Comparison of ENCODE assay signal across 20 cellular contexts in genomic region chr12:16524378-16524777, GRCh38.
DNase-seq lines count a peak whose midpoint lies in the region; ATAC-seq and TF ChIP-seq lines count a peak whose summit lies in the region.
"Had no signal": no experiment of that assay in that cellular context is flagged by ENCODE, and none has a peak within 500 bp of the region (broad histone marks: within the 10 kb centered on the region; RNA-seq: fewer than 3 reads in every experiment).

No MANE protein-coding gene starts in this region.

- CTCF ChIA-PET in CD8-positive, alpha-beta memory T cell (lab: Charles Lee): no interaction called here

- H3K27ac ChIP-seq in SK-N-MC: peak overlapping the region; percentile 69
- no peak overlapping the region for H3K27ac ChIP-seq in mesenchymal stem cell (ENCODE audit: low read length, poor library complexity, severe bottlenecking)
- no peak overlapping the region for H3K27ac ChIP-seq in CD8-positive, alpha-beta memory T cell (ENCODE audit: low read depth, low read length)
- H3K27ac ChIP-seq: neutrophil, SJCRH30 had no signal

- H4K91ac ChIP-seq in mesenchymal stem cell (ENCODE audit: low read length): no peak overlapping the region

- no peak overlapping the region for H3K4me2 ChIP-seq in mesenchymal stem cell (ENCODE audit: low read length, poor library complexity, severe bottlenecking)

- H3K4me3 ChIP-seq in LNCaP clone FGC (ENCODE audit: low read depth, low read length) (no peak overlapping the region), SK-N-MC (no peak overlapping the region), mesenchymal stem cell (ENCODE audit: insufficient read depth in 1 of 2, low read depth in 1 of 2, low read length in 2 of 2) (no peak overlapping the region)
- H3K4me3 ChIP-seq in CD8-positive, alpha-beta memory T cell (ENCODE audit: low read length): no peak overlapping the region
- H3K4me3 ChIP-seq: lung, SJCRH30 had no signal

- no peak overlapping the region for H3K4ac ChIP-seq in mesenchymal stem cell (ENCODE audit: low read depth in 1 of 2, low read length in 2 of 2)

- no peak overlapping the region for H3K14ac ChIP-seq in mesenchymal stem cell (ENCODE audit: low read length in 2 of 2)

- H3K27ac Mint-ChIP-seq in CD8-positive, alpha-beta memory T cell: no peak overlapping the region
- H3K27ac Mint-ChIP-seq: activated naive CD4-positive, alpha-beta T cell treated with anti-CD3 and anti-CD28 coated beads, Interleukin-2, amount 10 ng/mL, durations not matched to agents 7 days and 5 days; stimulated activated naive B cell treated with anti-CD40 and anti-IgM and Interleukin-4, amounts not matched to agents 10 μg/mL and 1 μg/mL and 100 μg/mL, for 72 hours; T-helper 17 cell had no signal

- H3K36me3 Mint-ChIP-seq in CD8-positive, alpha-beta memory T cell: no peaks in the 10 kb centered on the region
- H3K36me3 Mint-ChIP-seq: activated naive CD4-positive, alpha-beta T cell treated with anti-CD3 and anti-CD28 coated beads, Interleukin-2, amount 10 ng/mL, durations not matched to agents 7 days and 5 days; stimulated activated naive B cell treated with anti-CD40 and anti-IgM and Interleukin-4, amounts not matched to agents 10 μg/mL and 1 μg/mL and 100 μg/mL, for 72 hours had no signal

- H3K27me3 ChIP-seq in mesenchymal stem cell (ENCODE audit: control insufficient read depth in 1 of 2, insufficient read depth in 1 of 2, low read length in 2 of 2): no peaks in the 10 kb centered on the region
- no peaks in the 10 kb centered on the region for H3K27me3 ChIP-seq in CD8-positive, alpha-beta memory T cell (ENCODE audit: insufficient read depth, low read length, poor library complexity, severe bottlenecking)
- H3K27me3 ChIP-seq: neutrophil, SJCRH30 had no signal

- H2BK5ac ChIP-seq in mesenchymal stem cell (ENCODE audit: low read depth, low read length, poor library complexity, severe bottlenecking): no peak overlapping the region

- POLR2A ChIA-PET in CD8-positive, alpha-beta memory T cell (lab: Charles Lee): no interaction called here

- no peak overlapping the region for H3K18ac ChIP-seq in mesenchymal stem cell (ENCODE audit: low read depth in 1 of 2, low read length in 2 of 2)

- ATAC-seq in HG02938 (IDR thresholded peaks at IDR 0.05; ENCODE audit: unreplicated experiment): no peak
- no peak for ATAC-seq in GM21786 (IDR thresholded peaks at IDR 0.05; ENCODE audit: unreplicated experiment)
- ATAC-seq in HG02610 (IDR thresholded peaks at IDR 0.05; ENCODE audit: unreplicated experiment): no peak
- ATAC-seq: HepG2; stimulated activated naive B cell treated with anti-CD40 and anti-IgM and Interleukin-4, amounts not matched to agents 10 μg/mL and 1 μg/mL and 100 μg/mL, for 72 hours; T-helper 17 cell had no signal

- H2BK120ac ChIP-seq in mesenchymal stem cell (ENCODE audit: low read depth, low read length): no peak overlapping the region

- H3K4me1 Mint-ChIP-seq in CD8-positive, alpha-beta memory T cell: no peaks in the 10 kb centered on the region
- H3K4me1 Mint-ChIP-seq: activated naive CD4-positive, alpha-beta T cell treated with anti-CD3 and anti-CD28 coated beads, Interleukin-2, amount 10 ng/mL, durations not matched to agents 7 days and 5 days; stimulated activated naive B cell treated with anti-CD40 and anti-IgM and Interleukin-4, amounts not matched to agents 10 μg/mL and 1 μg/mL and 100 μg/mL, for 72 hours; T-helper 17 cell had no signal

- no peaks in the 10 kb centered on the region for H3K36me3 ChIP-seq in SK-N-MC (ENCODE audit: insufficient read depth, low read length)
- H3K36me3 ChIP-seq in mesenchymal stem cell (ENCODE audit: control insufficient read depth in 1 of 2, insufficient read depth in 2 of 2, low read depth in 1 of 2, low read length in 2 of 2): no peaks in the 10 kb centered on the region
- no peaks in the 10 kb centered on the region for H3K36me3 ChIP-seq in CD8-positive, alpha-beta memory T cell (ENCODE audit: insufficient read depth, low read length)
- H3K36me3 ChIP-seq: neutrophil, SJCRH30 had no signal

- no peak overlapping the region for H2BK15ac ChIP-seq in mesenchymal stem cell (ENCODE audit: low read depth, poor library complexity, severe bottlenecking)

- H3K27me3 Mint-ChIP-seq in CD8-positive, alpha-beta memory T cell: no peaks in the 10 kb centered on the region
- H3K27me3 Mint-ChIP-seq: activated naive CD4-positive, alpha-beta T cell treated with anti-CD3 and anti-CD28 coated beads, Interleukin-2, amount 10 ng/mL, durations not matched to agents 7 days and 5 days; stimulated activated naive B cell treated with anti-CD40 and anti-IgM and Interleukin-4, amounts not matched to agents 10 μg/mL and 1 μg/mL and 100 μg/mL, for 72 hours; T-helper 17 cell had no signal

- H3K79me1 ChIP-seq in mesenchymal stem cell (replicated peaks; ENCODE audit: low read length, poor library complexity, severe bottlenecking): no peaks in the 10 kb centered on the region

- H3K4me1 ChIP-seq in mesenchymal stem cell (ENCODE audit: control insufficient read depth, insufficient read depth, low read depth, low read length): no peaks in the 10 kb centered on the region
- no peaks in the 10 kb centered on the region for H3K4me1 ChIP-seq in CD8-positive, alpha-beta memory T cell (ENCODE audit: insufficient read depth, low read length)
- H3K4me1 ChIP-seq: SJCRH30 had no signal

- peaks cover 0 to 32% (median 8%) of the 10 kb centered on the region in 5 donors for H3K9me3 Mint-ChIP-seq in CD8-positive, alpha-beta memory T cell
- H3K9me3 Mint-ChIP-seq: stimulated activated naive B cell treated with anti-CD40 and anti-IgM and Interleukin-4, amounts not matched to agents 10 μg/mL and 1 μg/mL and 100 μg/mL, for 72 hours had no signal

- H2BK12ac ChIP-seq in mesenchymal stem cell (ENCODE audit: low read length in 2 of 2): no peak overlapping the region

- H2AFZ ChIP-seq in mesenchymal stem cell (ENCODE audit: low read depth, low read length): no peak overlapping the region

- no peak overlapping the region for H3K9ac ChIP-seq in SK-N-MC (ENCODE audit: insufficient read length)
- H3K9ac ChIP-seq in mesenchymal stem cell (ENCODE audit: low read length): peak overlapping the region; percentile 13

- no peak overlapping the region for H2AK5ac ChIP-seq in mesenchymal stem cell (ENCODE audit: low read length, severe bottlenecking)

- H3K4me3 Mint-ChIP-seq in CD8-positive, alpha-beta memory T cell: no peak overlapping the region
- H3K4me3 Mint-ChIP-seq: activated naive CD4-positive, alpha-beta T cell treated with anti-CD3 and anti-CD28 coated beads, Interleukin-2, amount 10 ng/mL, durations not matched to agents 7 days and 5 days; stimulated activated naive B cell treated with anti-CD40 and anti-IgM and Interleukin-4, amounts not matched to agents 10 μg/mL and 1 μg/mL and 100 μg/mL, for 72 hours; T-helper 17 cell had no signal

- H3K9me3 ChIP-seq in SK-N-MC (ENCODE audit: low read depth, low read length) (no peaks in the 10 kb centered on the region), mesenchymal stem cell (ENCODE audit: control insufficient read depth, low read length) (no peaks in the 10 kb centered on the region)
- H3K9me3 ChIP-seq in CD8-positive, alpha-beta memory T cell (ENCODE audit: low read length): no peaks in the 10 kb centered on the region
- H3K9me3 ChIP-seq: neutrophil, SJCRH30 had no signal

- TF ChIP-seq CTCF in LNCaP clone FGC (IDR thresholded peaks at IDR 0.05; ENCODE audit: control insufficient read depth, extremely low read depth, insufficient read depth): no peak

- peak; percentile 94 for DNase-seq in DMS53 treated with DMSO at 0.1 percent for 48 hours (lab: John Stamatoyannopoulos, UW; ENCODE audit: unreplicated experiment)
- peak; percentile 82 for DNase-seq in LNCaP clone FGC (ENCODE audit: low read depth)
- no peak for DNase-seq in SK-N-MC (ENCODE audit: low read depth, low spot score)
- no peak for DNase-seq in mesenchymal stem cell
- no peak for DNase-seq in CD8-positive, alpha-beta memory T cell
- DNase-seq: activated CD4-positive, alpha-beta T cell treated with anti-CD3 and anti-CD28 coated beads for 48 hours; activated naive CD4-positive, alpha-beta T cell treated with anti-CD3 and anti-CD28 coated beads, Interleukin-2, amount 10 ng/mL, durations not matched to agents 7 days and 5 days; anterior cingulate cortex; foreskin fibroblast; NCI-H69; SJCRH30; stimulated activated CD4-positive, alpha-beta T cell treated with anti-CD3 and anti-CD28 coated beads, Interleukin-2, amount 100 ng/mL, for 48 hours; stimulated activated naive B cell treated with anti-CD40 and anti-IgM and Interleukin-4, amounts not matched to agents 10 μg/mL and 1 μg/mL and 100 μg/mL, for 72 hours; T-helper 17 cell had no signal

- no peak overlapping the region for H4K8ac ChIP-seq in mesenchymal stem cell (ENCODE audit: low read length)

- H3K23ac ChIP-seq in mesenchymal stem cell (ENCODE audit: low read length in 2 of 2): no peak overlapping the region

- WGBS in mesenchymal stem cell: 100% methylated on average over 1 of the region's 1 CpG

Comparison
In these comparisons a context has a peak if more than half of its experiments do, and no peak if none do; other contexts are left out.
1. DNase-seq: peak in DMS53 treated with DMSO at 0.1 percent for 48 hours (single experiment) and LNCaP clone FGC (single experiment); none in SK-N-MC (single experiment), mesenchymal stem cell (single experiment) and CD8-positive, alpha-beta memory T cell (0 of 5).